Comparison of ENCODE assay signal across 17 cellular contexts in genomic region chr4:38139187-38139586, GRCh38.
DNase-seq lines count a peak whose midpoint lies in the region; ATAC-seq and TF ChIP-seq lines count a peak whose summit lies in the region.
"Had no signal": no experiment of that assay in that cellular context is flagged by ENCODE, and none has a peak within 500 bp of the region (broad histone marks: within the 10 kb centered on the region; RNA-seq: fewer than 3 reads in every experiment).

No MANE protein-coding gene starts in this region.

- TF ChIP-seq RAD21 in IMR-90 (IDR thresholded peaks at IDR 0.05; ENCODE audit: low read length), result no peak

- in situ Hi-C loops in IMR-90 (cut with MboI; ENCODE audit: low sequenced_read_pairs), result no loop called here

- no peak overlapping the region for H4K5ac ChIP-seq in IMR-90 (ENCODE audit: low read depth, low read length)

- dilution Hi-C loops in IMR-90 (cut with HindIII; ENCODE audit: low sequenced_read_pairs, unreplicated experiment), result no loop called here

- H3K9me3 Mint-ChIP-seq in immature natural killer cell, result no peaks in the 10 kb centered on the region
- no peaks in the 10 kb centered on the region for H3K9me3 Mint-ChIP-seq in natural killer cell
- H3K9me3 Mint-ChIP-seq in progenitor cell of endocrine pancreas (ENCODE audit: low read depth), result no peaks in the 10 kb centered on the region
- H3K9me3 Mint-ChIP-seq: CD8-positive, alpha-beta T cell; IgD-negative memory B cell had no signal

- H3K27ac ChIP-seq in IMR-90 (ENCODE audit: insufficient read depth, low read length), result no peak overlapping the region
- H3K27ac ChIP-seq: BLaER1 treated with 17β-estradiol and CSF1 and Interleukin-3, amounts not matched to agents 10 nM and 100 nM; GM23248; HL-60 had no signal

- H3K56ac ChIP-seq in IMR-90 (ENCODE audit: extremely low read depth, insufficient read depth, low read length), result no peak overlapping the region

- H4K8ac ChIP-seq in IMR-90 (ENCODE audit: low read depth in 2 of 2, low read length in 2 of 2), result no peak overlapping the region

- peak overlapping the region in 1 of 5 donors; percentile 14 for H3K4me3 Mint-ChIP-seq in immature natural killer cell
- no peak overlapping the region for H3K4me3 Mint-ChIP-seq in natural killer cell
- no peak overlapping the region for H3K4me3 Mint-ChIP-seq in progenitor cell of endocrine pancreas (ENCODE audit: low read depth)
- H3K4me3 Mint-ChIP-seq: B cell; CD8-positive, alpha-beta T cell; IgD-negative memory B cell had no signal

- no peak overlapping the region for H4K91ac ChIP-seq in IMR-90 (ENCODE audit: insufficient read depth, low read depth, low read length)

- WGBS in IMR-90 (ENCODE audit: extremely low coverage in 2 of 2, insufficient read length in 1 of 2), 2 experiments, result 80% methylated on average over 1 of the region's 4 CpGs; no CpG with 5 or more reads in 1 of the 2 experiments

- H3K14ac ChIP-seq in IMR-90 (replicated peaks; ENCODE audit: low read depth, low read length), result no peak overlapping the region

- H2BK120ac ChIP-seq in IMR-90 (ENCODE audit: low read depth, low read length), result no peak overlapping the region

- no peaks in the 10 kb centered on the region for H3K9me3 ChIP-seq in IMR-90 (ENCODE audit: control insufficient read depth, insufficient read depth, low read length)
- H3K9me3 ChIP-seq: BLaER1 treated with 17β-estradiol and CSF1 and Interleukin-3, amounts not matched to agents 10 nM and 100 nM; HAP-1 had no signal

- BruUV-seq in IMR-90 (replicated peaks; lab: Mats Ljungman, UMichigan), result no TSS peak

- H3K4me1 Mint-ChIP-seq in immature natural killer cell (peaks cover 23 to 29% of the 10 kb centered on the region in 2 donors), natural killer cell (peaks cover 16 to 25% of the 10 kb centered on the region in 2 donors), progenitor cell of endocrine pancreas (ENCODE audit: low read depth) (peaks cover 21% of the 10 kb centered on the region)
- H3K4me1 Mint-ChIP-seq: B cell, IgD-negative memory B cell had no signal

- H3K4me2 ChIP-seq in IMR-90 (ENCODE audit: low read depth, low read length), result no peak overlapping the region
- H3K4me2 ChIP-seq: BLaER1 treated with 17β-estradiol and CSF1 and Interleukin-3, amounts not matched to agents 10 nM and 100 nM had no signal

- no peaks in the 10 kb centered on the region for H3K27me3 ChIP-seq in IMR-90 (ENCODE audit: control insufficient read depth, insufficient read depth, low read length)
- H3K27me3 ChIP-seq: BLaER1 treated with 17β-estradiol and CSF1 and Interleukin-3, amounts not matched to agents 10 nM and 100 nM had no signal

- no peak overlapping the region for H2BK5ac ChIP-seq in IMR-90 (ENCODE audit: low read depth, low read length, poor library complexity, severe bottlenecking)

- H3K9me1 ChIP-seq in IMR-90 (ENCODE audit: insufficient read depth, low read length), result peaks cover 24% of the 10 kb centered on the region

- H3K23ac ChIP-seq in IMR-90 (ENCODE audit: low read depth, low read length), result no peak overlapping the region

- H3K4me3 ChIP-seq in IMR-90 (ENCODE audit: insufficient read depth, low read depth, low read length), result no peak overlapping the region
- H3K4me3 ChIP-seq: BLaER1 treated with 17β-estradiol and CSF1 and Interleukin-3, amounts not matched to agents 10 nM and 100 nM; GM23248; HAP-1 had no signal

- TF ChIP-seq POLR2A in IMR-90 (IDR thresholded peaks at IDR 0.05; ENCODE audit: low read depth, low read length), result no peak

- peak overlapping the region; percentile 44 for H2AK5ac ChIP-seq in IMR-90 (ENCODE audit: low read depth, low read length)

- POLR2A ChIA-PET in IMR-90 (lab: Charles Lee; ENCODE audit: unreplicated experiment), result no interaction called here

- intact Hi-C loops in IMR-90 (cut with micrococcal nuclease) (no loop called here), natural killer cell (cut with micrococcal nuclease) (no loop called here)

- H3K27ac Mint-ChIP-seq in immature natural killer cell (peak overlapping the region in 4 of 6 donors; percentile 58 to 92 (median 82)), natural killer cell (peak overlapping the region; percentile 16 to 32), progenitor cell of endocrine pancreas (peak overlapping the region; percentile 1)
- H3K27ac Mint-ChIP-seq: B cell, IgD-negative memory B cell had no signal

- H3K36me3 Mint-ChIP-seq in immature natural killer cell (peaks cover 47 to 74% (median 67%) of the 10 kb centered on the region in 3 donors), natural killer cell (peaks cover 12% of the 10 kb centered on the region), progenitor cell of endocrine pancreas (ENCODE audit: insufficient read depth) (peaks cover 37% of the 10 kb centered on the region)

- peaks cover 7% of the 10 kb centered on the region; the same call in 1 of the 2 replicates for H3K36me3 ChIP-seq in IMR-90 (ENCODE audit: control insufficient read depth, insufficient read depth, low read length)
- H3K36me3 ChIP-seq: HAP-1 had no signal

- no peak for DNase-seq in IMR-90
- DNase-seq in immature natural killer cell, result peak in 2 of 3 donors; percentile 46 to 48
- no peak for DNase-seq in natural killer cell
- no peak for DNase-seq in progenitor cell of endocrine pancreas (ENCODE audit: low spot score, unreplicated experiment)
- no peak for DNase-seq in NCI-H146 treated with DMSO at 0.1 percent for 48 hours (lab: John Stamatoyannopoulos, UW; ENCODE audit: unreplicated experiment)
- no peak for DNase-seq in cerebellar cortex (ENCODE audit: low spot score)
- DNase-seq: Calu3; CD8-positive, alpha-beta T cell; DMS79 treated with DMSO at 0.1 percent for 48 hours; GF-D8; GM23248 had no signal

- H2AFZ ChIP-seq in IMR-90 (replicated peaks; ENCODE audit: low read length, poor library complexity), result no peak overlapping the region
- H2AFZ ChIP-seq: GM23248 had no signal

- no peak overlapping the region for H2BK20ac ChIP-seq in IMR-90 (ENCODE audit: low read depth, low read length)

- ATAC-seq in IMR-90 (ENCODE audit: low read depth), result no peak
- ATAC-seq in natural killer cell, result peak; percentile 65 to 93 (median 89)
- ATAC-seq in GM21529 (IDR thresholded peaks at IDR 0.05; ENCODE audit: unreplicated experiment), result no peak
- ATAC-seq: CD8-positive, alpha-beta T cell had no signal

- H3K18ac ChIP-seq in IMR-90 (ENCODE audit: low read depth, low read length), result no peak overlapping the region

- H3K79me1 ChIP-seq in IMR-90 (ENCODE audit: low read depth in 1 of 2, low read length in 2 of 2), result peaks cover 0 to 6% of the 10 kb centered on the region in 2 experiments; a peak in 1 of 4 replicates

- no peak overlapping the region for H3K9ac ChIP-seq in IMR-90 (ENCODE audit: low read depth, low read length)
- H3K9ac ChIP-seq: BLaER1 treated with 17β-estradiol and CSF1 and Interleukin-3, amounts not matched to agents 10 nM and 100 nM; GM23248 had no signal

- CTCF ChIA-PET in IMR-90 (lab: Yijun Ruan, JAX), result no interaction called here

- TF ChIP-seq CTCF in IMR-90 (conservative IDR thresholded peaks at IDR 0.05; ENCODE audit: low read depth, low read length) (no peak), natural killer cell (IDR thresholded peaks at IDR 0.05) (no peak), progenitor cell of endocrine pancreas (IDR thresholded peaks at IDR 0.05; ENCODE audit: unreplicated experiment) (no peak)

- no peaks in the 10 kb centered on the region for H4K20me1 ChIP-seq in IMR-90 (ENCODE audit: insufficient read depth, low read length)
- H4K20me1 ChIP-seq: BLaER1 treated with 17β-estradiol and CSF1 and Interleukin-3, amounts not matched to agents 10 nM and 100 nM had no signal

- no peak overlapping the region for H2AK9ac ChIP-seq in IMR-90 (replicated peaks; ENCODE audit: low read depth, low read length, poor library complexity)

- no peak overlapping the region for H2BK15ac ChIP-seq in IMR-90 (ENCODE audit: low read depth, low read length)

- H3K4me1 ChIP-seq in IMR-90 (ENCODE audit: control insufficient read depth, insufficient read depth, low read length), result peaks cover 14% of the 10 kb centered on the region
- H3K4me1 ChIP-seq: HAP-1 had no signal

- no peak overlapping the region for H3K4ac ChIP-seq in IMR-90 (ENCODE audit: low read depth, low read length)

- no peaks in the 10 kb centered on the region for H3K27me3 Mint-ChIP-seq in immature natural killer cell (ENCODE audit: low read depth in 3 of 3)
- H3K27me3 Mint-ChIP-seq in natural killer cell (ENCODE audit: low read depth in 2 of 2), result no peaks in the 10 kb centered on the region
- H3K27me3 Mint-ChIP-seq in progenitor cell of endocrine pancreas, result no peaks in the 10 kb centered on the region
- H3K27me3 Mint-ChIP-seq: B cell, IgD-negative memory B cell had no signal

TF ChIP-seq in IMR-90, 13 proteins besides CTCF, POLR2A, EP300 and RAD21 (continues in another document):
- no peak for TF ChIP-seq CEBPB (IDR thresholded peaks at IDR 0.05; ENCODE audit: low read depth, low read length)
- no peak for TF ChIP-seq MAZ (IDR thresholded peaks at IDR 0.05; ENCODE audit: borderline replicate concordance, low read depth, low read length)
- no peak for TF ChIP-seq SMC3 (IDR thresholded peaks at IDR 0.05; ENCODE audit: low read depth, low read length)
- TF ChIP-seq RCOR1 (IDR thresholded peaks at IDR 0.05; ENCODE audit: insufficient replicate concordance, low read length), result no peak
- TF ChIP-seq CHD1 (IDR thresholded peaks at IDR 0.05; ENCODE audit: low read depth, low read length), result no peak
- no peak for TF ChIP-seq USF2 (IDR thresholded peaks at IDR 0.05; ENCODE audit: low read depth, low read length)
- TF ChIP-seq MXI1 (IDR thresholded peaks at IDR 0.05; ENCODE audit: borderline replicate concordance, low read depth, low read length), result no peak
- no peak for TF ChIP-seq BHLHE40 (IDR thresholded peaks at IDR 0.05; ENCODE audit: low read depth, low read length)
- no peak for TF ChIP-seq ELK1 (IDR thresholded peaks at IDR 0.05; ENCODE audit: borderline replicate concordance, low read depth, low read length)
- no peak for TF ChIP-seq MAFK (IDR thresholded peaks at IDR 0.05; ENCODE audit: low read depth, low read length)

Comparison
In these comparisons a context has a peak if more than half of its experiments do, and no peak if none do; other contexts are left out.
1. ATAC-seq: peak in natural killer cell (3 of 3); none in IMR-90 (single experiment) and GM21529 (single experiment).
2. DNase-seq: peak in immature natural killer cell (2 of 3); none in IMR-90 (single experiment), natural killer cell (single experiment), progenitor cell of endocrine pancreas (single experiment), NCI-H146 treated with DMSO at 0.1 percent for 48 hours (single experiment) and cerebellar cortex (single experiment).
3. H3K27ac Mint-ChIP-seq: peak in every context shown above with its lines; median percentile 82 in immature natural killer cell; 24 in natural killer cell; 1 in progenitor cell of endocrine pancreas.